Comparison of ENCODE assay signal across 1 cellular context in genomic region chr20:18566892-18567738, GRCh38.
TF ChIP-seq lines count a peak whose summit lies in the region.

A gene with protein sequence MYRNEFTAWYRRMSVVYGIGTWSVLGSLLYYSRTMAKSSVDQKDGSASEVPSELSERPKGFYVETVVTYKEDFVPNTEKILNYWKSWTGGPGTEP (plus strand): TSS chr20:18567432. CDS start chr20:18567479, 47 bp downstream.

TF ChIP-seq in HepG2, 621 proteins besides CTCF, POLR2A, EP300 and RAD21 (continued from another document and continues in another):
- TF ChIP-seq ZHX2 (IDR thresholded peaks at IDR 0.05; ENCODE audit: low read depth): peak; percentile 86; the same call in 1 of the 2 replicates
- TF ChIP-seq ZHX2 (CRISPR knock-in tag; IDR thresholded peaks at IDR 0.05; ENCODE audit: borderline replicate concordance): no peak; the same call in 1 of the 2 replicates
- TF ChIP-seq ZNF260 (CRISPR knock-in tag; IDR thresholded peaks at IDR 0.05; ENCODE audit: borderline replicate concordance, low read depth): no peak
- TF ChIP-seq, protein P1, sequence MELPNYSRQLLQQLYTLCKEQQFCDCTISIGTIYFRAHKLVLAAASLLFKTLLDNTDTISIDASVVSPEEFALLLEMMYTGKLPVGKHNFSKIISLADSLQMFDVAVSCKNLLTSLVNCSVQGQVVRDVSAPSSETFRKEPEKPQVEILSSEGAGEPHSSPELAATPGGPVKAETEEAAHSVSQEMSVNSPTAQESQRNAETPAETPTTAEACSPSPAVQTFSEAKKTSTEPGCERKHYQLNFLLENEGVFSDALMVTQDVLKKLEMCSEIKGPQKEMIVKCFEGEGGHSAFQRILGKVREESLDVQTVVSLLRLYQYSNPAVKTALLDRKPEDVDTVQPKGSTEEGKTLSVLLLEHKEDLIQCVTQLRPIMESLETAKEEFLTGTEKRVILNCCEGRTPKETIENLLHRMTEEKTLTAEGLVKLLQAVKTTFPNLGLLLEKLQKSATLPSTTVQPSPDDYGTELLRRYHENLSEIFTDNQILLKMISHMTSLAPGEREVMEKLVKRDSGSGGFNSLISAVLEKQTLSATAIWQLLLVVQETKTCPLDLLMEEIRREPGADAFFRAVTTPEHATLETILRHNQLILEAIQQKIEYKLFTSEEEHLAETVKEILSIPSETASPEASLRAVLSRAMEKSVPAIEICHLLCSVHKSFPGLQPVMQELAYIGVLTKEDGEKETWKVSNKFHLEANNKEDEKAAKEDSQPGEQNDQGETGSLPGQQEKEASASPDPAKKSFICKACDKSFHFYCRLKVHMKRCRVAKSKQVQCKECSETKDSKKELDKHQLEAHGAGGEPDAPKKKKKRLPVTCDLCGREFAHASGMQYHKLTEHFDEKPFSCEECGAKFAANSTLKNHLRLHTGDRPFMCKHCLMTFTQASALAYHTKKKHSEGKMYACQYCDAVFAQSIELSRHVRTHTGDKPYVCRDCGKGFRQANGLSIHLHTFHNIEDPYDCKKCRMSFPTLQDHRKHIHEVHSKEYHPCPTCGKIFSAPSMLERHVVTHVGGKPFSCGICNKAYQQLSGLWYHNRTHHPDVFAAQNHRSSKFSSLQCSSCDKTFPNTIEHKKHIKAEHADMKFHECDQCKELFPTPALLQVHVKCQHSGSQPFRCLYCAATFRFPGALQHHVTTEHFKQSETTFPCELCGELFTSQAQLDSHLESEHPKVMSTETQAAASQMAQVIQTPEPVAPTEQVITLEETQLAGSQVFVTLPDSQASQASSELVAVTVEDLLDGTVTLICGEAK (IDR thresholded peaks at IDR 0.05): peak; percentile 90
- TF ChIP-seq, protein P1 (CRISPR knock-in tag; IDR thresholded peaks at IDR 0.05): peak; percentile 88; the same call in 1 of the 2 replicates
- peak; percentile 71; the same call in 1 of the 2 replicates for TF ChIP-seq JUND (CRISPR knock-in tag; IDR thresholded peaks at IDR 0.05)
- TF ChIP-seq GATAD1 (CRISPR knock-in tag; IDR thresholded peaks at IDR 0.05): peak; percentile 97
- peak; percentile 86 for TF ChIP-seq ZNF205 (CRISPR knock-in tag; IDR thresholded peaks at IDR 0.05)
- TF ChIP-seq, protein P2, sequence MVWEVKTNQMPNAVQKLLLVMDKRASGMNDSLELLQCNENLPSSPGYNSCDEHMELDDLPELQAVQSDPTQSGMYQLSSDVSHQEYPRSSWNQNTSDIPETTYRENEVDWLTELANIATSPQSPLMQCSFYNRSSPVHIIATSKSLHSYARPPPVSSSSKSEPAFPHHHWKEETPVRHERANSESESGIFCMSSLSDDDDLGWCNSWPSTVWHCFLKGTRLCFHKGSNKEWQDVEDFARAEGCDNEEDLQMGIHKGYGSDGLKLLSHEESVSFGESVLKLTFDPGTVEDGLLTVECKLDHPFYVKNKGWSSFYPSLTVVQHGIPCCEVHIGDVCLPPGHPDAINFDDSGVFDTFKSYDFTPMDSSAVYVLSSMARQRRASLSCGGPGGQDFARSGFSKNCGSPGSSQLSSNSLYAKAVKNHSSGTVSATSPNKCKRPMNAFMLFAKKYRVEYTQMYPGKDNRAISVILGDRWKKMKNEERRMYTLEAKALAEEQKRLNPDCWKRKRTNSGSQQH (CRISPR knock-in tag; IDR thresholded peaks at IDR 0.05; ENCODE audit: low read depth): peak; percentile 88
- TF ChIP-seq ZNF780A (CRISPR knock-in tag; IDR thresholded peaks at IDR 0.05): peak; percentile 95; the same call in 1 of the 2 replicates
- peak; percentile 94 for TF ChIP-seq ZNF335 (CRISPR knock-in tag; IDR thresholded peaks at IDR 0.05)
- peak; percentile 79; the same call in 1 of the 2 replicates for TF ChIP-seq ZBTB10 (CRISPR knock-in tag; IDR thresholded peaks at IDR 0.05; ENCODE audit: borderline replicate concordance)
- TF ChIP-seq ZNF556 (CRISPR knock-in tag; IDR thresholded peaks at IDR 0.05; ENCODE audit: borderline replicate concordance): peak; percentile 87; the same call in 1 of the 2 replicates
- peak; percentile 66; the same call in 1 of the 2 replicates for TF ChIP-seq HNRNPL (IDR thresholded peaks at IDR 0.05; ENCODE audit: low read depth, low read length)
- TF ChIP-seq ZNF296 (CRISPR knock-in tag; conservative IDR thresholded peaks at IDR 0.05): no peak; the same call in 1 of the 2 replicates
- no peak for TF ChIP-seq ATF7 (IDR thresholded peaks at IDR 0.05)
- peak; percentile 62; the same call in 1 of the 2 replicates for TF ChIP-seq ATF7 (CRISPR knock-in tag; IDR thresholded peaks at IDR 0.05)
- TF ChIP-seq TCF12 (IDR thresholded peaks at IDR 0.05): no peak
- peak; percentile 64; the same call in 1 of the 2 replicates for TF ChIP-seq TCF12 (CRISPR knock-in tag; IDR thresholded peaks at IDR 0.05)
- peak; percentile 99; the same call in 1 of the 2 replicates for TF ChIP-seq ZNF598 (CRISPR knock-in tag; IDR thresholded peaks at IDR 0.05; ENCODE audit: borderline replicate concordance)
- peak; percentile 92 for TF ChIP-seq ZSCAN20 (CRISPR knock-in tag; IDR thresholded peaks at IDR 0.05; ENCODE audit: borderline replicate concordance)
- TF ChIP-seq ATF7-NPFF (CRISPR knock-in tag; IDR thresholded peaks at IDR 0.05; ENCODE audit: low read depth): peak; percentile 95
- peak; percentile 95 for TF ChIP-seq ELF3 (CRISPR knock-in tag; IDR thresholded peaks at IDR 0.05)
- TF ChIP-seq NR2F6 (IDR thresholded peaks at IDR 0.05): peak; percentile 19
- peak; percentile 75 for TF ChIP-seq NR2F6 (CRISPR knock-in tag; IDR thresholded peaks at IDR 0.05)
- TF ChIP-seq TEAD2 (CRISPR knock-in tag; IDR thresholded peaks at IDR 0.05): 0 out of 2 replicates have a peak, but pooled peaks have one; percentile 45
- no peak for TF ChIP-seq ZNF597 (CRISPR knock-in tag; IDR thresholded peaks at IDR 0.05)
- TF ChIP-seq ZSCAN22 (CRISPR knock-in tag; IDR thresholded peaks at IDR 0.05): no peak
- TF ChIP-seq, protein P3, sequence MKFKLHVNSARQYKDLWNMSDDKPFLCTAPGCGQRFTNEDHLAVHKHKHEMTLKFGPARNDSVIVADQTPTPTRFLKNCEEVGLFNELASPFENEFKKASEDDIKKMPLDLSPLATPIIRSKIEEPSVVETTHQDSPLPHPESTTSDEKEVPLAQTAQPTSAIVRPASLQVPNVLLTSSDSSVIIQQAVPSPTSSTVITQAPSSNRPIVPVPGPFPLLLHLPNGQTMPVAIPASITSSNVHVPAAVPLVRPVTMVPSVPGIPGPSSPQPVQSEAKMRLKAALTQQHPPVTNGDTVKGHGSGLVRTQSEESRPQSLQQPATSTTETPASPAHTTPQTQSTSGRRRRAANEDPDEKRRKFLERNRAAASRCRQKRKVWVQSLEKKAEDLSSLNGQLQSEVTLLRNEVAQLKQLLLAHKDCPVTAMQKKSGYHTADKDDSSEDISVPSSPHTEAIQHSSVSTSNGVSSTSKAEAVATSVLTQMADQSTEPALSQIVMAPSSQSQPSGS (CRISPR knock-in tag; IDR thresholded peaks at IDR 0.05): peak; percentile 89
- TF ChIP-seq SIN3B (IDR thresholded peaks at IDR 0.05; ENCODE audit: low read length): peak; percentile 4; the same call in 1 of the 2 replicates
- TF ChIP-seq, protein P4, sequence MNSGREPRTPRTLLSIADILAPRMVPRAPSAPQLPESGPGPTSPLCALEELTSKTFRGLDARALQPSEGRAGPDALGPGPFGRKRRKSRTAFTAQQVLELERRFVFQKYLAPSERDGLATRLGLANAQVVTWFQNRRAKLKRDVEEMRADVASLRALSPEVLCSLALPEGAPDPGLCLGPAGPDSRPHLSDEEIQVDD (CRISPR knock-in tag; IDR thresholded peaks at IDR 0.05; ENCODE audit: borderline replicate concordance): peak; percentile 94; the same call in 1 of the 2 replicates
- no peak for TF ChIP-seq ZFP36 (IDR thresholded peaks at IDR 0.05; ENCODE audit: borderline replicate concordance, low read depth, low read length, partially characterized antibody)
- TF ChIP-seq RARG (CRISPR knock-in tag; IDR thresholded peaks at IDR 0.05; ENCODE audit: low read depth): peak; percentile 10; the same call in 1 of the 2 replicates
